In genomic region chr1:1436634-1437032, GRCh38 we compare ENCODE assay signal across 11 cellular contexts. TPM values are rescaled to one million over a fixed set of nuclear protein-coding genes. Genes with fewer than 3 reads are reported as not detected.
DNase-seq lines count a peak whose midpoint lies in the region; ATAC-seq and TF ChIP-seq lines count a peak whose summit lies in the region.
"Had no signal": no experiment of that assay in that cellular context is flagged by ENCODE, and none has a peak within 500 bp of the region (broad histone marks: within the 10 kb centered on the region; RNA-seq: fewer than 3 reads in every experiment).

No MANE protein-coding gene starts in this region.

- ATAC-seq in activated naive CD4-positive, alpha-beta T cell treated with anti-CD3 and anti-CD28 coated beads, Interleukin-2, amount 50 U/mL, for 72 hours: no peak
- no peak for ATAC-seq in memory B cell (ENCODE audit: low read depth)

- no peaks in the 10 kb centered on the region for H3K36me3 Mint-ChIP-seq in activated naive CD4-positive, alpha-beta T cell treated with anti-CD3 and anti-CD28 coated beads for 36 hours (ENCODE audit: low read depth)
- H3K36me3 Mint-ChIP-seq in activated naive CD4-positive, alpha-beta T cell treated with anti-CD3 and anti-CD28 coated beads, Interleukin-2, amount 50 U/mL, for 72 hours: no peaks in the 10 kb centered on the region
- no peaks in the 10 kb centered on the region for H3K36me3 Mint-ChIP-seq in memory B cell
- no peaks in the 10 kb centered on the region for H3K36me3 Mint-ChIP-seq in activated T-helper 2 cell treated with anti-CD3 and anti-CD28 coated beads, Interferon-gamma antibody, Interleukin-2, Interleukin-4, amounts not matched to agents 10 μg/mL and 5 μg/mL and 100 μg/mL, durations not matched to agents 14 hours and 24 hours and 36 hours (ENCODE audit: low read depth)

- H3K4me1 ChIP-seq in tibial artery: peaks cover 3 to 86% (median 46%) of the 10 kb centered on the region in 4 donors

- CTCF ChIA-PET in activated naive CD4-positive, alpha-beta T cell treated with anti-CD3 and anti-CD28 coated beads for 36 hours (lab: Charles Lee): no interaction called here

- H3K9me3 Mint-ChIP-seq in activated naive CD4-positive, alpha-beta T cell treated with anti-CD3 and anti-CD28 coated beads for 36 hours: no peaks in the 10 kb centered on the region
- no peaks in the 10 kb centered on the region for H3K9me3 Mint-ChIP-seq in activated naive CD4-positive, alpha-beta T cell treated with anti-CD3 and anti-CD28 coated beads, Interleukin-2, amount 50 U/mL, for 72 hours
- H3K9me3 Mint-ChIP-seq in memory B cell: no peaks in the 10 kb centered on the region
- no peaks in the 10 kb centered on the region for H3K9me3 Mint-ChIP-seq in activated T-helper 2 cell treated with anti-CD3 and anti-CD28 coated beads, Interferon-gamma antibody, Interleukin-2, Interleukin-4, amounts not matched to agents 10 μg/mL and 5 μg/mL and 100 μg/mL, durations not matched to agents 14 hours and 24 hours and 36 hours

- peak overlapping the region; percentile 46 to 53 for H3K4me3 ChIP-seq in tibial artery

- no peak for DNase-seq in activated naive CD4-positive, alpha-beta T cell treated with anti-CD3 and anti-CD28 coated beads for 36 hours
- DNase-seq in activated naive CD4-positive, alpha-beta T cell treated with anti-CD3 and anti-CD28 coated beads, Interleukin-2, amount 50 U/mL, for 72 hours (ENCODE audit: low spot score in 2 of 2): no peak
- DNase-seq in caudate nucleus (lab: John Stamatoyannopoulos, UW) (no peak), memory B cell (ENCODE audit: low spot score in 2 of 2) (no peak), tibial artery (no peak), T-helper 9 cell (no peak), A172 (ENCODE audit: low spot score) (no peak)
- DNase-seq in activated T-helper 2 cell treated with anti-CD3 and anti-CD28 coated beads, Interferon-gamma antibody, Interleukin-2, Interleukin-4, amounts not matched to agents 10 μg/mL and 5 μg/mL and 100 μg/mL, durations not matched to agents 14 hours and 24 hours and 36 hours (ENCODE audit: low spot score): no peak
- DNase-seq: activated CD4-positive, alpha-beta T cell treated with anti-CD3 and anti-CD28 coated beads for 48 hours; NCI-H82; stimulated activated CD4-positive, alpha-beta T cell treated with anti-CD3 and anti-CD28 coated beads, Interleukin-2, amount 100 ng/mL, for 48 hours had no signal

- TF ChIP-seq CTCF in tibial artery (IDR thresholded peaks at IDR 0.05): no peak

- peaks cover 25% of the 10 kb centered on the region for H3K27me3 Mint-ChIP-seq in activated naive CD4-positive, alpha-beta T cell treated with anti-CD3 and anti-CD28 coated beads for 36 hours (ENCODE audit: low read depth)
- H3K27me3 Mint-ChIP-seq in memory B cell: peaks cover 15% of the 10 kb centered on the region
- peaks cover 7% of the 10 kb centered on the region for H3K27me3 Mint-ChIP-seq in activated T-helper 2 cell treated with anti-CD3 and anti-CD28 coated beads, Interferon-gamma antibody, Interleukin-2, Interleukin-4, amounts not matched to agents 10 μg/mL and 5 μg/mL and 100 μg/mL, durations not matched to agents 14 hours and 24 hours and 36 hours (ENCODE audit: low read depth)

- H3K36me3 ChIP-seq in tibial artery: peaks cover 0 to 14% (median 0%) of the 10 kb centered on the region in 3 donors

- peaks cover 14% of the 10 kb centered on the region for H3K4me1 Mint-ChIP-seq in activated naive CD4-positive, alpha-beta T cell treated with anti-CD3 and anti-CD28 coated beads for 36 hours (ENCODE audit: low read depth)
- H3K4me1 Mint-ChIP-seq in memory B cell: peaks cover 10% of the 10 kb centered on the region
- peaks cover 2% of the 10 kb centered on the region for H3K4me1 Mint-ChIP-seq in activated T-helper 2 cell treated with anti-CD3 and anti-CD28 coated beads, Interferon-gamma antibody, Interleukin-2, Interleukin-4, amounts not matched to agents 10 μg/mL and 5 μg/mL and 100 μg/mL, durations not matched to agents 14 hours and 24 hours and 36 hours (ENCODE audit: low read depth)

- intact Hi-C loops in activated naive CD4-positive, alpha-beta T cell treated with anti-CD3 and anti-CD28 coated beads for 36 hours (cut with micrococcal nuclease): no loop called here
- intact Hi-C loops in tibial artery (cut with DNase I; ENCODE audit: low total_unique reads): no loop called here
- intact Hi-C loops in activated T-helper 2 cell treated with anti-CD3 and anti-CD28 coated beads, Interferon-gamma antibody, Interleukin-2, Interleukin-4, amounts not matched to agents 10 μg/mL and 5 μg/mL and 100 μg/mL, durations not matched to agents 14 hours and 24 hours and 36 hours (cut with micrococcal nuclease): no loop called here

- H3K4me3 Mint-ChIP-seq in activated naive CD4-positive, alpha-beta T cell treated with anti-CD3 and anti-CD28 coated beads for 36 hours: peak overlapping the region; percentile 60
- peak overlapping the region; percentile 54 for H3K4me3 Mint-ChIP-seq in memory B cell
- no peak overlapping the region for H3K4me3 Mint-ChIP-seq in activated T-helper 2 cell treated with anti-CD3 and anti-CD28 coated beads, Interferon-gamma antibody, Interleukin-2, Interleukin-4, amounts not matched to agents 10 μg/mL and 5 μg/mL and 100 μg/mL, durations not matched to agents 14 hours and 24 hours and 36 hours (ENCODE audit: low read depth)

- H3K9me3 ChIP-seq in tibial artery: no peaks in the 10 kb centered on the region

- H3K27me3 ChIP-seq in tibial artery: peaks cover 0 to 41% of the 10 kb centered on the region in 2 donors

- H3K27ac ChIP-seq in caudate nucleus (ENCODE audit: low read depth, low read length) (peak overlapping the region; percentile 32), tibial artery (no peak overlapping the region)

- H3K27ac Mint-ChIP-seq in activated naive CD4-positive, alpha-beta T cell treated with anti-CD3 and anti-CD28 coated beads for 36 hours: no peak overlapping the region
- no peak overlapping the region for H3K27ac Mint-ChIP-seq in activated naive CD4-positive, alpha-beta T cell treated with anti-CD3 and anti-CD28 coated beads, Interleukin-2, amount 50 U/mL, for 72 hours
- no peak overlapping the region for H3K27ac Mint-ChIP-seq in memory B cell
- no peak overlapping the region for H3K27ac Mint-ChIP-seq in activated T-helper 2 cell treated with anti-CD3 and anti-CD28 coated beads, Interferon-gamma antibody, Interleukin-2, Interleukin-4, amounts not matched to agents 10 μg/mL and 5 μg/mL and 100 μg/mL, durations not matched to agents 14 hours and 24 hours and 36 hours

RNA-seq across cellular contexts. Expression of gene VWA1, which starts 1.1 kb away (rescaled TPM):
- under 1 TPM; 0.72 to 0.74 TPM for total RNA-seq in activated naive CD4-positive, alpha-beta T cell treated with anti-CD3 and anti-CD28 coated beads for 36 hours
- 1 to 10 TPM in 1 of 2 donors, under 1 TPM in 1; 0.59 to 6.9 TPM for total RNA-seq in activated naive CD4-positive, alpha-beta T cell treated with anti-CD3 and anti-CD28 coated beads, Interleukin-2, amount 50 U/mL, for 72 hours
- 4.0 and 4.7 TPM in 2 replicates for total RNA-seq in activated T-helper 2 cell treated with anti-CD3 and anti-CD28 coated beads, Interferon-gamma antibody, Interleukin-2, Interleukin-4, amounts not matched to agents 10 μg/mL and 5 μg/mL and 100 μg/mL, durations not matched to agents 14 hours and 24 hours and 36 hours
- total RNA-seq in A172 (2014; rRNA removed; shearing (Covaris generic)): 0.91 and 2.0 TPM in 2 replicates

RNA-seq across cellular contexts. Expression of gene ATAD3C, which starts 12.9 kb away (rescaled TPM):
- total RNA-seq in activated naive CD4-positive, alpha-beta T cell treated with anti-CD3 and anti-CD28 coated beads for 36 hours: under 1 TPM; 0.42 to 0.57 TPM
- total RNA-seq in activated naive CD4-positive, alpha-beta T cell treated with anti-CD3 and anti-CD28 coated beads, Interleukin-2, amount 50 U/mL, for 72 hours: 1 to 10 TPM; 1.1 to 1.9 TPM
- total RNA-seq in activated T-helper 2 cell treated with anti-CD3 and anti-CD28 coated beads, Interferon-gamma antibody, Interleukin-2, Interleukin-4, amounts not matched to agents 10 μg/mL and 5 μg/mL and 100 μg/mL, durations not matched to agents 14 hours and 24 hours and 36 hours: 0.53 and 0.62 TPM in 2 replicates
- total RNA-seq in A172 (2014; rRNA removed; shearing (Covaris generic)): not detected in 2 replicates

RNA-seq across cellular contexts. Expression of gene ANKRD65, which starts 15.6 kb away (rescaled TPM):
- not detected for total RNA-seq in activated naive CD4-positive, alpha-beta T cell treated with anti-CD3 and anti-CD28 coated beads for 36 hours
- total RNA-seq in activated naive CD4-positive, alpha-beta T cell treated with anti-CD3 and anti-CD28 coated beads, Interleukin-2, amount 50 U/mL, for 72 hours: under 1 TPM in 1 of 2 donors, not detected in 1; 0.29 TPM
- total RNA-seq in activated T-helper 2 cell treated with anti-CD3 and anti-CD28 coated beads, Interferon-gamma antibody, Interleukin-2, Interleukin-4, amounts not matched to agents 10 μg/mL and 5 μg/mL and 100 μg/mL, durations not matched to agents 14 hours and 24 hours and 36 hours: not detected in 2 replicates
- 0.12 TPM in 1 of 2 replicates, not detected in the other for total RNA-seq in A172 (2014; rRNA removed; shearing (Covaris generic))

RNA-seq across cellular contexts. Expression of gene MRPL20, which starts 29.5 kb away (rescaled TPM):
- 100 to 1,000 TPM; 103 to 107 TPM for total RNA-seq in activated naive CD4-positive, alpha-beta T cell treated with anti-CD3 and anti-CD28 coated beads for 36 hours
- total RNA-seq in activated naive CD4-positive, alpha-beta T cell treated with anti-CD3 and anti-CD28 coated beads, Interleukin-2, amount 50 U/mL, for 72 hours: 100 to 1,000 TPM in 1 of 2 donors, 10 to 100 TPM in 1; 82.9 to 115 TPM
- total RNA-seq in activated T-helper 2 cell treated with anti-CD3 and anti-CD28 coated beads, Interferon-gamma antibody, Interleukin-2, Interleukin-4, amounts not matched to agents 10 μg/mL and 5 μg/mL and 100 μg/mL, durations not matched to agents 14 hours and 24 hours and 36 hours: 143 and 154 TPM in 2 replicates
- 117 and 151 TPM in 2 replicates for total RNA-seq in A172 (2014; rRNA removed; shearing (Covaris generic))

RNA-seq across cellular contexts. Expression of gene ATAD3B, which starts 34.9 kb away (rescaled TPM):
- 10 to 100 TPM; 32.7 to 38.7 TPM for total RNA-seq in activated naive CD4-positive, alpha-beta T cell treated with anti-CD3 and anti-CD28 coated beads for 36 hours
- total RNA-seq in activated naive CD4-positive, alpha-beta T cell treated with anti-CD3 and anti-CD28 coated beads, Interleukin-2, amount 50 U/mL, for 72 hours: 10 to 100 TPM; 30.1 to 33.1 TPM
- 68.0 and 70.9 TPM in 2 replicates for total RNA-seq in activated T-helper 2 cell treated with anti-CD3 and anti-CD28 coated beads, Interferon-gamma antibody, Interleukin-2, Interleukin-4, amounts not matched to agents 10 μg/mL and 5 μg/mL and 100 μg/mL, durations not matched to agents 14 hours and 24 hours and 36 hours
- total RNA-seq in A172 (2014; rRNA removed; shearing (Covaris generic)): 8.0 and 12.0 TPM in 2 replicates
